ENCODE assay signal across 22 cellular contexts in the genomic region with DNA sequence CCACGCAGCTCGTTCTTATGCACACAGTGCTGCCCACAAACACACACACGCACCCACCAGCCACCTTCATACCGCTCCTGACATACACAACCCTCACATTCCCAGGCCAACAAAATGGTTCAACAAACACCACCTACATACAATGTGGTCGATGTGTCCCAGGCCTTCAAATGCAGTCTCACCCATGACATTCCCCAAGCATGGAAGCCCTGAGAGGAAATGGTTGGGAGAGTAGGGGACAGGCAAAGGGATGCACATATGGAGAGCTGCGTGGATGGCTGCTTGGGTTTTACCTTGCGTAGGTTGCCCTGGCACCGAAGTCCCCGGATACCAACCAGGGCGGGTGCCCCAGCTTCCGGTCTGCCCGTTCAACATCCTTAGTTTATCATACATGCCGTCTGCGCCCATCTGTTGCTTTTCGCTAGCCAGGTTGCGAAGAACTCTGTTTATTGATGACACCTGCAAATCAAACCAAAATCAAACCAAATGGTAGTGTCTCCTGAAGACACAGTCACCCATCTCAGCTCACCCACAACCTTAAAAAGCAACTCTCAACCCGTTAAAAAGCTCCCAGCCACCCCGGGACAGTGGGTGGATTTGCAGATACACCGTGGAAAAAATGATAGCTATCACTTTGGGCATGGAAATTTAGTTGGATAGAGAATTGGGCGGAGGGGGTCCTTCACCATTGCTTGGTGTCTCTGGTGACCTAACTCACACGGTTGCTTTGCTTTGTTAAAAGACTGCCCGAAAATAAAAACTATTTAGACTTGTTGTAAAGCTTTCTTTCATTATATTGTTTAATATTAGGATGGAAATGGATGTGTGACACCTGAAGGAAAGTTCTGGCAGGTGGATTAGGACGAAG. TPM values are rescaled to one million over a fixed set of nuclear protein-coding genes. Genes with fewer than 3 reads are reported as not detected.
A peak's percentile ranks its signal among the peaks of the same experiment; 100 is the strongest.
DNase-seq lines count a peak whose midpoint lies in the region; ATAC-seq and TF ChIP-seq lines count a peak whose summit lies in the region.
"Had no signal": no experiment of that assay in that cellular context is flagged by ENCODE, and none has a peak within 500 bp of the region (broad histone marks: within the 10 kb centered on the region; RNA-seq: fewer than 3 reads in every experiment).

No MANE protein-coding gene starts in this region.

- no peak for TF ChIP-seq POLR2A in adrenal gland (IDR thresholded peaks at IDR 0.05)

- peaks cover 61 to 64% of the 10 kb centered on the region in 2 donors for H3K27me3 Mint-ChIP-seq in CD4-positive, alpha-beta memory T cell
- peaks cover 76 to 85% of the 10 kb centered on the region in 2 donors for H3K27me3 Mint-ChIP-seq in T-cell

- H4K5ac ChIP-seq in mesendoderm (ENCODE audit: low read length) = no peak overlapping the region

- peaks cover 0 to 47% (median 41%) of the 10 kb centered on the region in 8 donors for H3K9me3 Mint-ChIP-seq in CD4-positive, alpha-beta memory T cell
- H3K9me3 Mint-ChIP-seq in T-cell = peaks cover 4 to 10% (median 6%) of the 10 kb centered on the region in 3 donors

- TF ChIP-seq CTCF in osteoblast (IDR thresholded peaks at IDR 0.05; ENCODE audit: extremely low read depth, low read depth, low read length) (no peak), adrenal gland (IDR thresholded peaks at IDR 0.05) (no peak)

- no peak overlapping the region for H2BK5ac ChIP-seq in mesendoderm (ENCODE audit: low read length)

- H3K79me2 ChIP-seq in mesendoderm (ENCODE audit: control insufficient read depth, insufficient read depth, low read length) (no peaks in the 10 kb centered on the region), osteoblast (ENCODE audit: insufficient read depth, low read length) (no peaks in the 10 kb centered on the region)

- POLR2A ChIA-PET in CD4-positive, alpha-beta memory T cell (lab: Charles Lee; ENCODE audit: partially characterized antibody) = no interaction called here
- POLR2A ChIA-PET in T-cell (lab: Charles Lee) = no interaction called here

- no peak overlapping the region for H2BK15ac ChIP-seq in mesendoderm (replicated peaks; ENCODE audit: low read depth)

- intact Hi-C loops in CD4-positive, alpha-beta memory T cell (cut with micrococcal nuclease) = no loop called here
- intact Hi-C loops in adrenal gland (cut with DNase I) = no loop called here

- peaks cover 2 to 8% of the 10 kb centered on the region in 2 donors for H3K36me3 Mint-ChIP-seq in CD4-positive, alpha-beta memory T cell
- peaks cover 13% of the 10 kb centered on the region for H3K36me3 Mint-ChIP-seq in T-cell

- peak overlapping the region in 4 of 7 donors; percentile 25 to 77 (median 50) for H3K27ac Mint-ChIP-seq in CD4-positive, alpha-beta memory T cell
- H3K27ac Mint-ChIP-seq in T-cell = no peak overlapping the region

- no peak for ATAC-seq in T-cell (replicated peaks in 1 of 4)
- ATAC-seq: gastrocnemius medialis, HepG2, psoas muscle had no signal

- H3K4me1 Mint-ChIP-seq in CD4-positive, alpha-beta memory T cell = peaks cover 26 to 50% (median 40%) of the 10 kb centered on the region in 4 donors
- peaks cover 48 to 50% (median 50%) of the 10 kb centered on the region in 3 donors for H3K4me1 Mint-ChIP-seq in T-cell

- no peaks in the 10 kb centered on the region for H3K36me3 ChIP-seq in CD4-positive, alpha-beta memory T cell (ENCODE audit: insufficient read depth, low read length)
- no peaks in the 10 kb centered on the region for H3K36me3 ChIP-seq in mesendoderm (ENCODE audit: control insufficient read depth, insufficient read depth, low read length)
- no peaks in the 10 kb centered on the region for H3K36me3 ChIP-seq in osteoblast (ENCODE audit: insufficient read depth, low read length)
- H3K36me3 ChIP-seq in adrenal gland (replicated peaks in 1 of 2) = no peaks in the 10 kb centered on the region
- H3K36me3 ChIP-seq: gastrocnemius medialis had no signal

- no peaks in the 10 kb centered on the region for H3K79me1 ChIP-seq in mesendoderm (ENCODE audit: low read length)

- no peak overlapping the region for H3K18ac ChIP-seq in mesendoderm (ENCODE audit: low read length)

- no peak overlapping the region for H3K56ac ChIP-seq in mesendoderm (ENCODE audit: low read length)

- CTCF ChIA-PET in CD4-positive, alpha-beta memory T cell (lab: Charles Lee; ENCODE audit: partially characterized antibody) = interaction anchor here (1.6 kb wide), 1 partner anchor 23 kb away, joined by 3 read pairs; no protein-coding TSS in a partner anchor
- CTCF ChIA-PET in T-cell (lab: Charles Lee) = no interaction called here

- H4K20me1 ChIP-seq in osteoblast (ENCODE audit: insufficient read depth, low read length) = peaks cover 3% of the 10 kb centered on the region

- H3K27ac ChIP-seq in CD4-positive, alpha-beta memory T cell (ENCODE audit: low read depth, low read length) = no peak overlapping the region
- H3K27ac ChIP-seq in mesendoderm (ENCODE audit: low read depth, low read length) (no peak overlapping the region), osteoblast (ENCODE audit: low read depth, low read length) (no peak overlapping the region), adrenal gland (no peak overlapping the region)
- H3K27ac ChIP-seq: epithelial cell of prostate, gastrocnemius medialis, psoas muscle had no signal

- WGBS in mesendoderm (ENCODE audit: extremely low coverage, insufficient coverage, low lambda C conversion rate) = no CpG with 5 or more reads among the region's 23 CpGs
- 13 to 26% (median 19%) methylated on average over 23 of the region's 23 CpGs for WGBS in adrenal gland, 4 donors

- no peak overlapping the region for H3K23ac ChIP-seq in mesendoderm (ENCODE audit: low read length)

- H3K4me3 ChIP-seq in CD4-positive, alpha-beta memory T cell (ENCODE audit: low read length in 2 of 2) = no peak overlapping the region
- no peak overlapping the region for H3K4me3 ChIP-seq in mesendoderm (ENCODE audit: low read length)
- no peak overlapping the region for H3K4me3 ChIP-seq in osteoblast (ENCODE audit: insufficient read depth, low read length)
- no peak overlapping the region for H3K4me3 ChIP-seq in adrenal gland

- no peak overlapping the region for H3K9ac ChIP-seq in mesendoderm (ENCODE audit: low read length)

- H4K8ac ChIP-seq in mesendoderm (ENCODE audit: low read depth, low read length) = no peak overlapping the region

- H3K4me1 ChIP-seq in CD4-positive, alpha-beta memory T cell (ENCODE audit: insufficient read depth, low read length) = peaks cover 47% of the 10 kb centered on the region
- H3K4me1 ChIP-seq in mesendoderm (ENCODE audit: control insufficient read depth, low read depth, low read length) = peaks cover 3% of the 10 kb centered on the region
- peaks cover 12% of the 10 kb centered on the region for H3K4me1 ChIP-seq in osteoblast (ENCODE audit: insufficient read depth, low read length)
- peaks cover 0 to 21% of the 10 kb centered on the region in 2 donors for H3K4me1 ChIP-seq in adrenal gland (replicated peaks in 1 of 2)

- H3K4me2 ChIP-seq in mesendoderm (ENCODE audit: low read length) (no peak overlapping the region), osteoblast (ENCODE audit: insufficient read depth, low read length) (no peak overlapping the region)

- DNase-seq in CD4-positive, alpha-beta memory T cell = no peak
- DNase-seq in ELF-1 (ENCODE audit: low read depth, low spot score) (peak; percentile 18), astrocyte of the hippocampus (ENCODE audit: low read depth, low spot score) (peak; percentile 56), mesendoderm (peak; percentile 23), hippocampal formation (lab: John Stamatoyannopoulos, UW) (no peak), osteoblast (ENCODE audit: insufficient read length, low spot score, missing footprints) (no peak), T-cell (no peak), adrenal gland (no peak)
- DNase-seq: activated CD4-positive, alpha-beta T cell treated with anti-CD3 and anti-CD28 coated beads for 1 hour; activated T-cell treated with anti-CD3 and anti-CD28 coated beads, Interleukin-2, amount 50 U/mL, for 24 hours; gastrocnemius medialis; NCI-H1930; NCI-H524; psoas muscle; SHP77; stimulated activated naive CD4-positive, alpha-beta T cell treated with Interleukin-2 at 50 U/mL for 16 hours; T1000; trophoblast cell had no signal

- H3K4me3 Mint-ChIP-seq in CD4-positive, alpha-beta memory T cell = peak overlapping the region in 6 of 8 donors; percentile 0 to 69 (median 26)
- peak overlapping the region in 1 of 3 donors; percentile 69 for H3K4me3 Mint-ChIP-seq in T-cell
- H3K4me3 Mint-ChIP-seq: activated T-cell treated with anti-CD3 and anti-CD28 coated beads, Interleukin-2, amount 50 U/mL, for 24 hours had no signal

- no peak overlapping the region for H2AFZ ChIP-seq in osteoblast (ENCODE audit: low read length)

- no peak overlapping the region for H2AK5ac ChIP-seq in mesendoderm (ENCODE audit: low read length)

- no peak overlapping the region for H3K4ac ChIP-seq in mesendoderm (ENCODE audit: low read depth, low read length)

- peaks cover 79% of the 10 kb centered on the region for H3K27me3 ChIP-seq in CD4-positive, alpha-beta memory T cell (ENCODE audit: insufficient read depth, low read length)
- H3K27me3 ChIP-seq in mesendoderm (ENCODE audit: insufficient read depth, low read length, poor library complexity) = peaks cover 86% of the 10 kb centered on the region
- peaks cover 96% of the 10 kb centered on the region for H3K27me3 ChIP-seq in osteoblast (ENCODE audit: insufficient read depth, low read length)
- H3K27me3 ChIP-seq in adrenal gland = peaks cover 86% of the 10 kb centered on the region

- no peak overlapping the region for H2BK120ac ChIP-seq in mesendoderm (ENCODE audit: low read depth, low read length)

- peaks cover 0 to 3% of the 10 kb centered on the region in 2 donors for H3K9me3 ChIP-seq in CD4-positive, alpha-beta memory T cell (ENCODE audit: control insufficient read depth in 1 of 2, low read length in 2 of 2)
- H3K9me3 ChIP-seq in osteoblast (ENCODE audit: low read depth, low read length) (no peaks in the 10 kb centered on the region), adrenal gland (replicated peaks in 1 of 3) (no peaks in the 10 kb centered on the region)
- H3K9me3 ChIP-seq: gastrocnemius medialis, psoas muscle had no signal

RNA-seq across cellular contexts. Expression of gene PAX6, which starts 10.5 kb away (rescaled TPM):
- total RNA-seq in CD4-positive, alpha-beta memory T cell = not detected
- under 1 TPM in 1 of 2 donors, not detected in 1; 0.11 TPM for polyA plus RNA-seq in CD4-positive, alpha-beta memory T cell
- 0.32 TPM for polyA plus RNA-seq in mesendoderm (2013, experiment 1 of 2)
- polyA plus RNA-seq in mesendoderm (2013, experiment 2 of 2) = 0.24 TPM
- total RNA-seq in osteoblast (under 0.01 and 0.36 TPM in 2 replicates), T-cell (not detected), adrenal gland (1 to 10 TPM in 2 of 8 donors, under 1 TPM in 4, not detected in 2; 0.11 to 3.7 (median 0.68) TPM)
- polyA plus RNA-seq in adrenal gland = under 1 TPM; 0.08 to 0.30 (median 0.20) TPM
- total RNA-seq: gastrocnemius medialis, liver had no signal
- polyA plus RNA-seq: BJ, liver, psoas muscle had no signal

Comparison
In these comparisons a context has a peak if more than half of its experiments do, and no peak if none do; other contexts are left out.
1. DNase-seq: peak in ELF-1 (single experiment), astrocyte of the hippocampus (single experiment) and mesendoderm (single experiment); none in CD4-positive, alpha-beta memory T cell (0 of 5), hippocampal formation (0 of 2), osteoblast (single experiment), T-cell (0 of 34) and adrenal gland (0 of 7).
2. H3K27ac Mint-ChIP-seq: peak in CD4-positive, alpha-beta memory T cell (4 of 7); none in T-cell (0 of 2).